ENCODE assay signal across 1 cellular context in the genomic region with DNA sequence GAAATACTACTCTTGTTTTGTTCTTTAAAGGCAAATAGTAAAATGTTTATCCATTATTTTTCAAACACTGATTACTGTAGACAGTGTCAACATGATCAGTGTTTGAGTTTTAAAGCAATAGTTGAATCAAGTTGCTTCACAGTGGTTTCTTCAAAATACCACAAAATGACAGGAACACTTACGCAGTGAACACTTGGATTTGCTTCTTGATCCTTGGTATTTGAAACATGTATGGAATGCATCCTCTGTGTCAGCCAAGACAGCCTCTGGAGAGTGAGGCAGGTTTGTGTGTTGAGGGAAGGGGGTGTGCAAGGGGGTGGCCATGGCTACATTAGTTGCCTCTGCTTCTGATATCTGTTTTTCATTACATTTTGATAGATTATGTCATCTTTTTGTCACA.
A peak's percentile ranks its signal among the peaks of the same experiment; 100 is the strongest.
TF ChIP-seq lines count a peak whose summit lies in the region.

No MANE protein-coding gene starts in this region.

TF ChIP-seq in A549, 52 proteins besides CTCF, POLR2A, EP300 and RAD21 (continued from another document):
- no peak for TF ChIP-seq TFCP2L1 (CRISPR knock-in tag; IDR thresholded peaks at IDR 0.05)
- TF ChIP-seq USF2 (IDR thresholded peaks at IDR 0.05) = no peak
- peak; percentile 92 to 99 for TF ChIP-seq CEBPB (IDR thresholded peaks at IDR 0.05)
- no peak for TF ChIP-seq CHD2 (IDR thresholded peaks at IDR 0.05; ENCODE audit: low read length, partially characterized antibody)
- no peak for TF ChIP-seq HMGXB4 (CRISPR knock-in tag; IDR thresholded peaks at IDR 0.05; ENCODE audit: borderline replicate concordance)
- peak; percentile 80 for TF ChIP-seq MAX (IDR thresholded peaks at IDR 0.05)
- TF ChIP-seq POLR2AphosphoS2 (conservative IDR thresholded peaks at IDR 0.05; ENCODE audit: low read length) = no peak
- TF ChIP-seq MYC (IDR thresholded peaks at IDR 0.05; ENCODE audit: borderline replicate concordance, low read length) = no peak
- no peak for TF ChIP-seq FOSB (CRISPR knock-in tag; IDR thresholded peaks at IDR 0.05)
- no peak for TF ChIP-seq NPAS2 (CRISPR knock-in tag; IDR thresholded peaks at IDR 0.05; ENCODE audit: borderline replicate concordance)
